ENCODE assay signal across 21 cellular contexts in the genomic region with DNA sequence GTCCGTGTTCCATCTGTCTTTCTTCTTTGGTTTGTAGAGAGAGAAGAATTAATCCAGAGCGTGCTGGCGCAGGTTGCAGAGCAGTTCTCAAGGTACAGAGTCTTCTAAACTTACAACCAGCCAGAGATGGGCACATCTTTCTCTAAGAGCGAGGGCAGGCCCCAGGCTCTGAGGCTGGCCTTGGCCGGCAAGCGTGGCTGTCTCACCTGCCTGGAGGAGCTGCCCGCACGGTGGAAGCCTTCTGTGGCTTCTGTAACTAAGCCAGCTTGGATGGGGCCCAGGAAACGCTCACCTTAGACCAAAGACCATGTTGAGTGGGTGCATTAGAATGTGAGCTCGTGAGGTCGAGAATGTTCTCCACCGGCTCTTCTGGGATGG.
DNase-seq lines count a peak whose midpoint lies in the region; ATAC-seq and TF ChIP-seq lines count a peak whose summit lies in the region.
"Had no signal": no experiment of that assay in that cellular context is flagged by ENCODE, and none has a peak within 500 bp of the region (broad histone marks: within the 10 kb centered on the region; RNA-seq: fewer than 3 reads in every experiment).

No MANE protein-coding gene starts in this region.

- H3K36me3 ChIP-seq in right lobe of liver, result no peaks in the 10 kb centered on the region
- H3K36me3 ChIP-seq in suprapubic skin, result peaks cover 5% of the 10 kb centered on the region
- peaks cover 0 to 39% of the 10 kb centered on the region in 2 donors for H3K36me3 ChIP-seq in gastroesophageal sphincter

- ATAC-seq in right lobe of liver, result peak in 3 of 4 donors; percentile 8 to 27 (median 22)
- ATAC-seq in GM19397 (IDR thresholded peaks at IDR 0.05; ENCODE audit: unreplicated experiment), result no peak
- ATAC-seq in HG03196 (IDR thresholded peaks at IDR 0.05; ENCODE audit: unreplicated experiment), result no peak
- no peak for ATAC-seq in gastroesophageal sphincter

- intact Hi-C loops in right lobe of liver (cut with DNase I), result no loop called here

- no peak overlapping the region for H3K4me3 ChIP-seq in right lobe of liver
- H3K4me3 ChIP-seq in suprapubic skin, result no peak overlapping the region
- H3K4me3 ChIP-seq in gastroesophageal sphincter, result no peak overlapping the region
- H3K4me3 ChIP-seq: GM23248 had no signal

- no peaks in the 10 kb centered on the region for H3K9me3 ChIP-seq in right lobe of liver
- H3K9me3 ChIP-seq in suprapubic skin, result no peaks in the 10 kb centered on the region
- no peaks in the 10 kb centered on the region for H3K9me3 ChIP-seq in gastroesophageal sphincter

- DNase-seq in GM13976 (ENCODE audit: low spot score) (peak; percentile 12), astrocyte of the hippocampus (ENCODE audit: low read depth, low spot score) (peak; percentile 32), right lobe of liver (no peak), suprapubic skin (ENCODE audit: low spot score in 2 of 2) (no peak)
- DNase-seq: activated CD4-positive, alpha-beta memory T cell treated with anti-CD3 and anti-CD28 coated beads for 36 hours; activated CD8-positive, alpha-beta memory T cell treated with anti-CD3 and anti-CD28 coated beads, Interleukin-2, amount 50 U/mL, for 48 hours; CD4-positive, alpha-beta memory T cell; dermis blood vessel endothelial cell; GM23248; kidney glomerular epithelial cell; mammary epithelial cell; naive B cell; NCI-H2081; NCI-H345; NCI-H82; nucleus accumbens; OCI-M1; Right ventricle myocardium superior had no signal

- TF ChIP-seq POLR2A in right lobe of liver (IDR thresholded peaks at IDR 0.05) (no peak), suprapubic skin (IDR thresholded peaks at IDR 0.05) (no peak), gastroesophageal sphincter (IDR thresholded peaks at IDR 0.05) (no peak)

- no peaks in the 10 kb centered on the region for H3K27me3 ChIP-seq in right lobe of liver
- H3K27me3 ChIP-seq in suprapubic skin, result no peaks in the 10 kb centered on the region
- H3K27me3 ChIP-seq in gastroesophageal sphincter, result no peaks in the 10 kb centered on the region

- TF ChIP-seq CTCF in GM13976 (IDR thresholded peaks at IDR 0.05; ENCODE audit: borderline replicate concordance, control extremely low read depth, extremely low read depth, insufficient read depth, missing control alignments) (no peak), right lobe of liver (IDR thresholded peaks at IDR 0.05) (no peak), suprapubic skin (IDR thresholded peaks at IDR 0.05) (no peak), gastroesophageal sphincter (IDR thresholded peaks at IDR 0.05) (no peak)

- TF ChIP-seq EP300 in suprapubic skin (IDR thresholded peaks at IDR 0.05) (no peak), gastroesophageal sphincter (IDR thresholded peaks at IDR 0.05) (no peak)

- WGBS in right lobe of liver (ENCODE audit: insufficient coverage, low coverage, low lambda C conversion rate, missing lambda C conversion rate), result 20% methylated on average over 1 of the region's 12 CpGs
- WGBS in suprapubic skin, result 78% methylated on average over 12 of the region's 12 CpGs
- 93 to 94% methylated on average over 8 to 9 of the region's 12 CpGs for WGBS in gastroesophageal sphincter (ENCODE audit: low coverage in 1 of 2), 2 donors

- in situ Hi-C loops in GM13976 (cut with MboI; ENCODE audit: low sequenced_read_pairs, unreplicated experiment), result no loop called here

- peak overlapping the region in 2 of 3 donors; percentile 76 to 86 for H3K27ac ChIP-seq in right lobe of liver
- peak overlapping the region; percentile 57 for H3K27ac ChIP-seq in suprapubic skin
- H3K27ac ChIP-seq in gastroesophageal sphincter, result no peak overlapping the region
- H3K27ac ChIP-seq: GM23248 had no signal

- H3K4me1 ChIP-seq in right lobe of liver (peaks cover 0 to 40% (median 19%) of the 10 kb centered on the region in 4 donors), suprapubic skin (peaks cover 4% of the 10 kb centered on the region), gastroesophageal sphincter (peaks cover 0 to under 1% (median 0%) of the 10 kb centered on the region in 3 donors)

Comparison
In these comparisons a context has a peak if more than half of its experiments do, and no peak if none do; other contexts are left out.
1. DNase-seq: peak in GM13976 (single experiment) and astrocyte of the hippocampus (single experiment); none in right lobe of liver (0 of 3) and suprapubic skin (0 of 2).
2. ATAC-seq: peak in right lobe of liver (3 of 4); none in GM19397 (single experiment), HG03196 (single experiment) and gastroesophageal sphincter (single experiment).
3. H3K27ac ChIP-seq: peak in right lobe of liver (2 of 3) and suprapubic skin (single experiment); none in gastroesophageal sphincter (0 of 4).